Comparison of ENCODE assay signal across 10 cellular contexts in the genomic region with DNA sequence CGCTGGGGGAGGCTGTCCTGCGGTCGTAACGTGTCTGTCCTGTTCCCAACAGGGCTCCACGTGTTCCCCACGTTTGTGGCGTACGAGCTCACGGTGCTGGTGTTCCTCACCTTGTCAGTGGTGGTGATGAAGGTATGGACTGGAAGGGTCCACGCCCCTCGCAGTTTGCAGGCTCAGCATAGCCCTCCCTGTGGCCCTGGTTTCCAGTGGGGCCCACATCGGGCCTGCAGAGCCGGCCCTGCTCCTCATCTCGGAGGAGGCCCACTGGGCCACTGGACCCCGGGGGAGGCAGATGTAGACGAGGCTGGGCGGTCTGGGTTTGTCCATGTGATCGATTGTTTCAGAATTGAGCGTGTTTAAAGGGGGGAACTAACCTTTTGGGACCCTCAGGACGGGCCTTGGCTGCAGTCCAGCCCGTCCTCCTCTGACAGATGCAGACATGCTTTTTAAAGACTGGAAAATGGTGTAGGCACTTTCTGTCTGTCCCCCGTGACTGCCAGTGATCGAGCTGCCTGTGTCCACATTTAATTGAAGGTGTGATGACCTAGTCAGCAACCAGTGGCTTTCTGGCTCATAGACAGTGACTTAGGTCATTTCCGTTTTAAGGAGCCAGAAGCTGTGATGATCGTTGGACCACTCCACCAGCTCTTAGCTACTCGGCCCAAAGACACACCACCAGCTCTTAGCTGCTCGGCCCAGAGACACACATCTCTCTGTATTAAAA. TPM values are rescaled to one million over a fixed set of nuclear protein-coding genes. Genes with fewer than 3 reads are reported as not detected.
A peak's percentile ranks its signal among the peaks of the same experiment; 100 is the strongest.
DNase-seq lines count a peak whose midpoint lies in the region; ATAC-seq and TF ChIP-seq lines count a peak whose summit lies in the region.
"Had no signal": no experiment of that assay in that cellular context is flagged by ENCODE, and none has a peak within 500 bp of the region (broad histone marks: within the 10 kb centered on the region; RNA-seq: fewer than 3 reads in every experiment).

No MANE protein-coding gene starts in this region.

- H3K27ac ChIP-seq in adrenal gland = peak overlapping the region in 3 of 5 donors; percentile 17 to 84 (median 63)
- H3K27ac ChIP-seq in trophoblast cell (ENCODE audit: low read depth, low read length) = no peak overlapping the region
- H3K27ac ChIP-seq: SJSA1 had no signal

- H3K27me3 ChIP-seq in adrenal gland = no peaks in the 10 kb centered on the region
- H3K27me3 ChIP-seq in trophoblast cell (ENCODE audit: insufficient read depth, low read length) = no peaks in the 10 kb centered on the region
- H3K27me3 ChIP-seq: SJSA1 had no signal

- no peak for ATAC-seq in GM18868 (IDR thresholded peaks at IDR 0.05; ENCODE audit: unreplicated experiment)

- 80 to 87% (median 81%) methylated on average over 20 to 27 of the region's 27 CpGs for WGBS in adrenal gland, 4 donors
- no CpG with 5 or more reads among the region's 27 CpGs for WGBS in trophoblast cell (ENCODE audit: extremely low coverage, insufficient coverage, insufficient read length)

- H2BK12ac ChIP-seq in trophoblast cell (ENCODE audit: low read length) = no peak overlapping the region

- peaks cover 13% of the 10 kb centered on the region for H3K79me2 ChIP-seq in trophoblast cell (ENCODE audit: control insufficient read depth, insufficient read depth, low read length, poor library complexity)

- H4K8ac ChIP-seq in trophoblast cell (ENCODE audit: low read depth, low read length) = no peak overlapping the region

- no peak overlapping the region for H4K91ac ChIP-seq in trophoblast cell (ENCODE audit: low read depth, low read length)

- H3K4ac ChIP-seq in trophoblast cell (ENCODE audit: low read depth, low read length) = no peak overlapping the region

- no peak overlapping the region for H2AK5ac ChIP-seq in trophoblast cell (ENCODE audit: low read length)

- H3K9me3 ChIP-seq in adrenal gland (replicated peaks in 1 of 3) (no peaks in the 10 kb centered on the region), trophoblast cell (ENCODE audit: insufficient read depth, low read depth, low read length) (peaks cover 3% of the 10 kb centered on the region)

- H3K23ac ChIP-seq in trophoblast cell (ENCODE audit: low read length) = no peak overlapping the region

- no peak overlapping the region for H3K9ac ChIP-seq in trophoblast cell (ENCODE audit: low read length)

- peaks cover 27% of the 10 kb centered on the region for H3K79me1 ChIP-seq in trophoblast cell (ENCODE audit: low read length)

- no peak overlapping the region for H2BK120ac ChIP-seq in trophoblast cell (ENCODE audit: insufficient read depth, low read length, poor library complexity)

- H3K4me1 ChIP-seq in adrenal gland (replicated peaks in 1 of 2) = peaks cover 0 to 17% of the 10 kb centered on the region in 2 donors
- H3K4me1 ChIP-seq in trophoblast cell (ENCODE audit: control insufficient read depth in 1 of 2, insufficient read depth in 2 of 2, low read length in 2 of 2) = peaks cover 27 to 36% of the 10 kb centered on the region in 2 experiments

- H3K36me3 ChIP-seq in adrenal gland (replicated peaks in 1 of 2) = peaks cover 0 to 24% of the 10 kb centered on the region in 2 donors
- H3K36me3 ChIP-seq in trophoblast cell (ENCODE audit: control insufficient read depth in 1 of 2, insufficient read depth in 2 of 2, low read length in 2 of 2) = peaks cover 38 to 47% of the 10 kb centered on the region in 2 experiments

- H2AFZ ChIP-seq in trophoblast cell (ENCODE audit: insufficient read depth, low read length, poor library complexity) = no peak overlapping the region

- no peak overlapping the region for H3K4me2 ChIP-seq in trophoblast cell (ENCODE audit: low read length)

- peak overlapping the region; percentile 91 for H3K18ac ChIP-seq in trophoblast cell (ENCODE audit: low read length)

- no peak overlapping the region for H3K14ac ChIP-seq in trophoblast cell (ENCODE audit: low read length)

- no peak overlapping the region for H4K12ac ChIP-seq in trophoblast cell (ENCODE audit: low read depth, low read length)

- no peak overlapping the region for H2BK5ac ChIP-seq in trophoblast cell (ENCODE audit: low read depth, low read length, poor library complexity)

- no peak for TF ChIP-seq POLR2A in adrenal gland (IDR thresholded peaks at IDR 0.05)

- no peak for TF ChIP-seq CTCF in adrenal gland (IDR thresholded peaks at IDR 0.05)

- H3K4me3 ChIP-seq in adrenal gland = no peak overlapping the region
- H3K4me3 ChIP-seq in trophoblast cell (ENCODE audit: low read depth, low read length) = no peak overlapping the region
- H3K4me3 ChIP-seq: SJSA1 had no signal

- intact Hi-C loops in adrenal gland (cut with DNase I) = no loop called here

- peak; percentile 74 for DNase-seq in Daoy (ENCODE audit: low read depth)
- DNase-seq in adrenal gland = peak in 2 of 7 donors; percentile 17 to 74
- DNase-seq in glomerular visceral epithelial cell (ENCODE audit: extremely low spot score) = peak; percentile 36
- DNase-seq in trophoblast cell = no peak
- no peak for DNase-seq in GDM1 (lab: John Stamatoyannopoulos, UW)
- DNase-seq in mucosa of gallbladder (ENCODE audit: low spot score) = no peak
- DNase-seq in NCI-H82 treated with DMSO at 0.1 percent for 48 hours (lab: John Stamatoyannopoulos, UW; ENCODE audit: unreplicated experiment) = no peak
- DNase-seq: activated CD4-positive, alpha-beta T cell treated with anti-CD3 and anti-CD28 coated beads for 48 hours had no signal

RNA-seq across cellular contexts. Expression of a gene that starts 37.1 kb away (rescaled TPM):
- total RNA-seq in Daoy (2014; rRNA removed; shearing (Covaris generic)) = 67.3 and 83.6 TPM in 2 replicates
- 10 to 100 TPM; 24.6 to 50.0 (median 36.5) TPM for total RNA-seq in adrenal gland
- 10 to 100 TPM; 16.5 to 36.0 (median 22.8) TPM for polyA plus RNA-seq in adrenal gland
- polyA plus RNA-seq in trophoblast cell (2013) = 59.9 and 61.4 TPM in 2 replicates
- 53.4 TPM for total RNA-seq in mucosa of gallbladder

RNA-seq across cellular contexts. Expression of a gene that starts 56.9 kb away (rescaled TPM):
- total RNA-seq in Daoy (2014; rRNA removed; shearing (Covaris generic)) = 8.2 and 13.8 TPM in 2 replicates
- total RNA-seq in adrenal gland (10 to 100 TPM in 7 of 8 donors, 1 to 10 TPM in 1; 8.1 to 23.5 (median 17.4) TPM), mucosa of gallbladder (16.0 TPM)
- polyA plus RNA-seq in adrenal gland = 10 to 100 TPM in 2 of 3 donors, 1 to 10 TPM in 1; 9.4 to 28.0 (median 21.7) TPM
- 15.9 and 16.7 TPM in 2 replicates for polyA plus RNA-seq in trophoblast cell (2013)

Comparison
In these comparisons a context has a peak if more than half of its experiments do, and no peak if none do; other contexts are left out.
1. DNase-seq: peak in Daoy (single experiment) and glomerular visceral epithelial cell (single experiment); none in trophoblast cell (0 of 2), GDM1 (single experiment), mucosa of gallbladder (single experiment) and NCI-H82 treated with DMSO at 0.1 percent for 48 hours (single experiment).